8 cellular contexts compared by ENCODE assay signal in genomic region chr7:99409192-99409572, GRCh38. TPM values are rescaled to one million over a fixed set of nuclear protein-coding genes. Genes with fewer than 3 reads are reported as not detected.
DNase-seq lines count a peak whose midpoint lies in the region; ATAC-seq, FAIRE-seq and TF ChIP-seq lines count a peak whose summit lies in the region.

No MANE protein-coding gene starts in this region.

- H3K4me3 Mint-ChIP-seq in CD14-positive monocyte, result peak overlapping the region; percentile 97 to 99

- peaks cover 0 to 2% (median 2%) of the 10 kb centered on the region in 3 donors for H3K27me3 Mint-ChIP-seq in CD14-positive monocyte (ENCODE audit: low read depth in 3 of 3)

- TF ChIP-seq CTCF in CD14-positive monocyte (IDR thresholded peaks at IDR 0.05) (no peak), endothelial cell of umbilical vein (IDR thresholded peaks at IDR 0.05; ENCODE audit: extremely low read depth in 1 of 2, insufficient read depth in 1 of 2, low read depth in 1 of 2, low read length in 2 of 2) (no peak), osteoblast (IDR thresholded peaks at IDR 0.05; ENCODE audit: extremely low read depth, low read depth, low read length) (no peak)

- no peak for DNase-seq in CD14-positive monocyte (ENCODE audit: low spot score)
- DNase-seq in RKO (ENCODE audit: low spot score), result peak; percentile 51
- no peak for DNase-seq in endothelial cell of umbilical vein (ENCODE audit: low read depth, low spot score)
- DNase-seq in osteoblast (ENCODE audit: insufficient read length, low spot score, missing footprints), result peak; percentile 79
- no peak for DNase-seq in mesenteric fat pad (ENCODE audit: low spot score)
- DNase-seq in NCI-H1092 treated with DMSO at 0.1 percent for 48 hours (lab: John Stamatoyannopoulos, UW), result no peak
- DNase-seq in superior temporal gyrus (ENCODE audit: extremely low spot score), result no peak

- H2AFZ ChIP-seq in endothelial cell of umbilical vein (ENCODE audit: low read depth, low read length), result peak overlapping the region; percentile 68
- H2AFZ ChIP-seq in osteoblast (ENCODE audit: low read length), result peak overlapping the region; percentile 89

- H3K9me3 ChIP-seq in endothelial cell of umbilical vein (replicated peaks; ENCODE audit: control insufficient read depth, insufficient read depth, low read length) (no peaks in the 10 kb centered on the region), osteoblast (ENCODE audit: low read depth, low read length) (no peaks in the 10 kb centered on the region)

- H3K4me3 ChIP-seq in endothelial cell of umbilical vein (replicated peaks in 1 of 3; ENCODE audit: insufficient read depth in 1 of 3, low read depth in 1 of 3, low read length in 3 of 3) (peak overlapping the region; percentile 65 to 99 (median 96)), osteoblast (ENCODE audit: insufficient read depth, low read length) (peak overlapping the region; percentile 83)

- H3K36me3 ChIP-seq in endothelial cell of umbilical vein (ENCODE audit: control insufficient read depth in 2 of 2, extremely low read depth in 1 of 2, insufficient read depth in 2 of 2, low read length in 2 of 2) (peaks cover 6 to 17% of the 10 kb centered on the region in 2 experiments), osteoblast (ENCODE audit: insufficient read depth, low read length) (peaks cover 37% of the 10 kb centered on the region)

- ATAC-seq in GM21723 (IDR thresholded peaks at IDR 0.05; ENCODE audit: unreplicated experiment), result peak; percentile 17

- H3K27ac Mint-ChIP-seq in CD14-positive monocyte, result peak overlapping the region; percentile 97 to 99 (median 99)

- FAIRE-seq in endothelial cell of umbilical vein (lab: Jason Lieb, UNC), result no peak

- H3K4me1 Mint-ChIP-seq in CD14-positive monocyte, result peaks cover 29% of the 10 kb centered on the region

- CTCF ChIA-PET in endothelial cell of umbilical vein (lab: Charles Lee), result interaction anchor here (0.9 to 1.3 kb wide), 8 partner anchors 8 to 207 kb away, joined by 3 to 6 read pairs (median 4); partner anchors contain the start of genes ARPC1B and ZSCAN25

- intact Hi-C loops in CD14-positive monocyte (cut with micrococcal nuclease) (loop anchor here (2.0 to 10.0 kb wide), 3 partner anchors 34 to 96 kb away; partner anchors contain the start of genes ARPC1B (in 1 of the 2), ZKSCAN5 (in 1 of the 2) and ZNF394 (in 1 of the 2)), endothelial cell of umbilical vein (cut with micrococcal nuclease) (no loop called here)

- no peaks in the 10 kb centered on the region for H3K9me1 ChIP-seq in endothelial cell of umbilical vein (replicated peaks; ENCODE audit: control insufficient read depth, extremely low read depth, insufficient read depth, low read length)

- BruUV-seq in endothelial cell of umbilical vein (replicated peaks; lab: Mats Ljungman, UMichigan), result TSS peak; percentile 59

- TF ChIP-seq POLR2A in endothelial cell of umbilical vein (IDR thresholded peaks at IDR 0.05; ENCODE audit: low read depth, low read length), result no peak

- H3K27me3 ChIP-seq in endothelial cell of umbilical vein (ENCODE audit: control insufficient read depth in 2 of 2, insufficient read depth in 2 of 2, low read length in 2 of 2), result no peaks in the 10 kb centered on the region
- no peaks in the 10 kb centered on the region for H3K27me3 ChIP-seq in osteoblast (ENCODE audit: insufficient read depth, low read length)

- peaks cover 64% of the 10 kb centered on the region for H3K79me2 ChIP-seq in endothelial cell of umbilical vein (ENCODE audit: control insufficient read depth, insufficient read depth, low read length)
- H3K79me2 ChIP-seq in osteoblast (ENCODE audit: insufficient read depth, low read length), result peaks cover 83% of the 10 kb centered on the region

- H3K9ac ChIP-seq in endothelial cell of umbilical vein (replicated peaks; ENCODE audit: extremely low read depth, insufficient read depth, low read length), result peak overlapping the region; percentile 93

- peaks cover 34 to 46% of the 10 kb centered on the region in 2 donors for H3K36me3 Mint-ChIP-seq in CD14-positive monocyte

- H3K4me1 ChIP-seq in endothelial cell of umbilical vein (ENCODE audit: control insufficient read depth, extremely low read depth, insufficient read depth, low read length) (peaks cover 21% of the 10 kb centered on the region), osteoblast (ENCODE audit: insufficient read depth, low read length) (peaks cover 35% of the 10 kb centered on the region)

- H3K9me3 Mint-ChIP-seq in CD14-positive monocyte, result no peaks in the 10 kb centered on the region

- POLR2A ChIA-PET in endothelial cell of umbilical vein (lab: Charles Lee), result interaction anchor here (0.8 to 2.0 kb wide), 4 partner anchors 9 to 63 kb away, joined by 4 to 12 read pairs (median 5); no protein-coding TSS in a partner anchor

- H3K4me2 ChIP-seq in endothelial cell of umbilical vein (ENCODE audit: insufficient read depth, low read length) (peak overlapping the region; percentile 96), osteoblast (ENCODE audit: insufficient read depth, low read length) (peak overlapping the region; percentile 95)

- H4K20me1 ChIP-seq in endothelial cell of umbilical vein (replicated peaks; ENCODE audit: control insufficient read depth, extremely low read depth, insufficient read depth, low read length) (peaks cover 3% of the 10 kb centered on the region), osteoblast (ENCODE audit: insufficient read depth, low read length) (peaks cover 49% of the 10 kb centered on the region)

- dilution Hi-C loops in endothelial cell of umbilical vein (cut with MboI; ENCODE audit: extremely low pct_ligation_motif_present, low sequenced_read_pairs), result no loop called here

- H3K27ac ChIP-seq in endothelial cell of umbilical vein (ENCODE audit: insufficient read depth, low read depth, low read length) (peak overlapping the region; percentile 79), osteoblast (ENCODE audit: low read depth, low read length) (peak overlapping the region; percentile 98)

RNA-seq across cellular contexts. Expression of gene BUD31, which starts 0.4 kb away (rescaled TPM):
- polyA plus RNA-seq in CD14-positive monocyte, result 100 to 1,000 TPM; 241 to 256 TPM
- total RNA-seq in endothelial cell of umbilical vein, result 113 and 122 TPM in 2 replicates
- 67.1 and 67.8 TPM in 2 replicates for polyA plus RNA-seq in endothelial cell of umbilical vein
- 89.4 and 102 TPM in 2 replicates for polyA plus RNA-seq in endothelial cell of umbilical vein (2011; cell fraction: cytosol; rRNA removed)
- polyA plus RNA-seq in endothelial cell of umbilical vein (2011; cell fraction: nucleus; rRNA removed), result 51.2 and 54.0 TPM in 2 replicates
- 72.9 and 103 TPM in 2 replicates for polyA plus RNA-seq in endothelial cell of umbilical vein (2012)
- polyA minus RNA-seq in endothelial cell of umbilical vein, result 48.1 and 55.6 TPM in 2 replicates
- polyA minus RNA-seq in endothelial cell of umbilical vein (2011; cell fraction: cytosol; rRNA and poly(A)+ RNA removed), result 33.1 TPM
- 15.5 and 17.6 TPM in 2 replicates for polyA minus RNA-seq in endothelial cell of umbilical vein (2011; cell fraction: nucleus; rRNA and poly(A)+ RNA removed)
- 122 and 124 TPM in 2 replicates for total RNA-seq in osteoblast
- 68.2 TPM for total RNA-seq in mesenteric fat pad

RNA-seq across cellular contexts. Expression of gene PDAP1, which starts 0.8 kb away (rescaled TPM):
- polyA plus RNA-seq in CD14-positive monocyte (10 to 100 TPM in 1 of 2 donors, 1 to 10 TPM in 1; 9.8 to 16.2 TPM), endothelial cell of umbilical vein (19.3 and 32.6 TPM in 2 replicates)
- total RNA-seq in endothelial cell of umbilical vein (148 and 150 TPM in 2 replicates), osteoblast (33.0 and 33.7 TPM in 2 replicates), mesenteric fat pad (88.8 TPM)
- polyA plus RNA-seq in endothelial cell of umbilical vein (2011; cell fraction: cytosol; rRNA removed), result 91.8 and 121 TPM in 2 replicates
- polyA plus RNA-seq in endothelial cell of umbilical vein (2011; cell fraction: nucleus; rRNA removed), result 44.7 and 69.2 TPM in 2 replicates
- 144 and 167 TPM in 2 replicates for polyA plus RNA-seq in endothelial cell of umbilical vein (2012)
- polyA minus RNA-seq in endothelial cell of umbilical vein, result 11.9 and 14.5 TPM in 2 replicates
- polyA minus RNA-seq in endothelial cell of umbilical vein (2011; cell fraction: cytosol; rRNA and poly(A)+ RNA removed), result 22.3 TPM
- 6.2 and 6.3 TPM in 2 replicates for polyA minus RNA-seq in endothelial cell of umbilical vein (2011; cell fraction: nucleus; rRNA and poly(A)+ RNA removed)

RNA-seq across cellular contexts. Expression of gene PTCD1, which starts 29.4 kb away (rescaled TPM):
- polyA plus RNA-seq in CD14-positive monocyte (1 to 10 TPM in 1 of 2 donors, under 1 TPM in 1; 0.74 to 1.6 TPM), endothelial cell of umbilical vein (3.8 and 4.2 TPM in 2 replicates)
- total RNA-seq in endothelial cell of umbilical vein (6.9 and 9.6 TPM in 2 replicates), osteoblast (5.3 and 7.6 TPM in 2 replicates), mesenteric fat pad (11.7 TPM)
- 2.6 and 3.6 TPM in 2 replicates for polyA plus RNA-seq in endothelial cell of umbilical vein (2011; cell fraction: cytosol; rRNA removed)
- 6.4 TPM in 2 replicates for polyA plus RNA-seq in endothelial cell of umbilical vein (2011; cell fraction: nucleus; rRNA removed)
- polyA plus RNA-seq in endothelial cell of umbilical vein (2012), result 3.3 and 3.9 TPM in 2 replicates
- polyA minus RNA-seq in endothelial cell of umbilical vein, result 2.9 and 3.2 TPM in 2 replicates
- 5.2 TPM for polyA minus RNA-seq in endothelial cell of umbilical vein (2011; cell fraction: cytosol; rRNA and poly(A)+ RNA removed)
- 3.5 and 3.7 TPM in 2 replicates for polyA minus RNA-seq in endothelial cell of umbilical vein (2011; cell fraction: nucleus; rRNA and poly(A)+ RNA removed)

RNA-seq across cellular contexts. Expression of gene CPSF4, which starts 29.6 kb away (rescaled TPM):
- polyA plus RNA-seq in CD14-positive monocyte, result 10 to 100 TPM; 11.6 to 12.3 TPM
- 48.3 and 51.5 TPM in 2 replicates for total RNA-seq in endothelial cell of umbilical vein
- polyA plus RNA-seq in endothelial cell of umbilical vein, result 53.0 and 56.1 TPM in 2 replicates
- 34.9 and 39.5 TPM in 2 replicates for polyA plus RNA-seq in endothelial cell of umbilical vein (2011; cell fraction: cytosol; rRNA removed)
- 120 and 124 TPM in 2 replicates for polyA plus RNA-seq in endothelial cell of umbilical vein (2011; cell fraction: nucleus; rRNA removed)
- polyA plus RNA-seq in endothelial cell of umbilical vein (2012), result 23.6 and 28.9 TPM in 2 replicates
- 43.7 and 45.0 TPM in 2 replicates for polyA minus RNA-seq in endothelial cell of umbilical vein
- polyA minus RNA-seq in endothelial cell of umbilical vein (2011; cell fraction: cytosol; rRNA and poly(A)+ RNA removed), result 26.6 TPM
- 41.0 and 42.1 TPM in 2 replicates for polyA minus RNA-seq in endothelial cell of umbilical vein (2011; cell fraction: nucleus; rRNA and poly(A)+ RNA removed)
- total RNA-seq in osteoblast, result 80.2 and 101 TPM in 2 replicates
- 54.7 TPM for total RNA-seq in mesenteric fat pad

RNA-seq across cellular contexts. Expression of gene ARPC1B, which starts 34.7 kb away (rescaled TPM):
- 1,000 to 10,000 TPM; 1,282 to 1,362 TPM for polyA plus RNA-seq in CD14-positive monocyte
- 232 and 294 TPM in 2 replicates for total RNA-seq in endothelial cell of umbilical vein
- 732 and 831 TPM in 2 replicates for polyA plus RNA-seq in endothelial cell of umbilical vein
- polyA plus RNA-seq in endothelial cell of umbilical vein (2011; cell fraction: cytosol; rRNA removed), result 592 and 680 TPM in 2 replicates
- polyA plus RNA-seq in endothelial cell of umbilical vein (2011; cell fraction: nucleus; rRNA removed), result 240 and 298 TPM in 2 replicates
- 433 and 461 TPM in 2 replicates for polyA plus RNA-seq in endothelial cell of umbilical vein (2012)
- 177 and 244 TPM in 2 replicates for polyA minus RNA-seq in endothelial cell of umbilical vein
- 51.4 TPM for polyA minus RNA-seq in endothelial cell of umbilical vein (2011; cell fraction: cytosol; rRNA and poly(A)+ RNA removed)
- 67.8 and 124 TPM in 2 replicates for polyA minus RNA-seq in endothelial cell of umbilical vein (2011; cell fraction: nucleus; rRNA and poly(A)+ RNA removed)
- total RNA-seq in osteoblast, result 248 and 273 TPM in 2 replicates
- total RNA-seq in mesenteric fat pad, result 159 TPM

Comparison
In these comparisons a context has a peak if more than half of its experiments do, and no peak if none do; other contexts are left out.
1. DNase-seq: peak in RKO (single experiment) and osteoblast (single experiment); none in CD14-positive monocyte (single experiment), endothelial cell of umbilical vein (single experiment), mesenteric fat pad (single experiment), NCI-H1092 treated with DMSO at 0.1 percent for 48 hours (single experiment) and superior temporal gyrus (single experiment).